Comparison of ENCODE assay signal across 23 cellular contexts in the genomic region with DNA sequence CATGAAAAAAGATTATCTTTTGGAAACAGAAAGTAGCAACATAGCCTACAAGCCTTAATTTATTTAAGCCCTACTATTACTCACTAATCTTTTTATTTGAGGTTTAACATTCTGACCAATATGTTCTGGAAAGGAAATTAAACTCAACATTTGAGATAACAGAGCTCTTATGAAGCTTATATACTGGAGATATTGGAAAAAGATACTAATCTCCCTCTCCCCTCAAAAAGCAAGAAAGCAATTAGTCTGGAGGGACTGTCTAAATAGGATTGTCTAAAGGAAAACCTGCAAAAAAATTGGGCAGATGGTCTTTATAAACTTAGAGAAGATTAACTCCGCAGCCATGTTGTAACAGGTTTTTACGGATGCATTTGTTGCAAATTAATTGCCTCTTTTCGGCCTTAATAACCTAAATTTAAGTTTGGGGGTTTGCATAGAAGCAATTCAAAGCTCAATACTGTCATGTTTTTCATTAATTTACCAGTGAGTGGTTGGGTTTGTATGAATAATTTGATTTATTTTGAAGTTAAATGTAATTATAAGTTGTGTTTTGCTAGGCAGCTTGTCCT.
"Had no signal": no experiment of that assay in that cellular context is flagged by ENCODE, and none has a peak within 500 bp of the region (broad histone marks: within the 10 kb centered on the region; RNA-seq: fewer than 3 reads in every experiment).

No MANE protein-coding gene starts in this region.

- H3K9me3 Mint-ChIP-seq: natural killer cell treated with Interleukin-12 subunit alpha and Interleukin-12 subunit beta and Interleukin-15 and Interleukin-18, amount 100 ng/mL, for 72 hours; neural progenitor cell had no signal

- H3K36me3 Mint-ChIP-seq: neural progenitor cell had no signal

- H3K27ac Mint-ChIP-seq: natural killer cell treated with Interleukin-12 subunit alpha and Interleukin-12 subunit beta and Interleukin-15 and Interleukin-18, amount 100 ng/mL, for 72 hours; neural progenitor cell; progenitor cell of endocrine pancreas had no signal

- ATAC-seq: left colon; left ventricle myocardium superior; natural killer cell treated with Interleukin-12 subunit alpha and Interleukin-12 subunit beta and Interleukin-15 and Interleukin-18, amount 100 ng/mL, for 72 hours; pancreas; right cardiac atrium had no signal

- H3K4me1 ChIP-seq: pancreas, stomach, transverse colon had no signal

- FAIRE-seq: pancreas, small intestine had no signal

- DNase-seq: dorsolateral prefrontal cortex; effector CD8-positive, alpha-beta T cell; foreskin melanocyte; head of caudate nucleus; hippocampal formation; left colon; left ventricle myocardium superior; mesenchymal stem cell; midbrain; nucleus accumbens; pancreas; right cardiac atrium; small intestine; stimulated activated CD4-positive, alpha-beta T cell treated with anti-CD3 and anti-CD28 coated beads, Interleukin-12 subunit alpha, Interleukin-12 subunit beta, amount 100 ng/mL, for 4 hours; stimulated activated naive CD4-positive, alpha-beta T cell; stomach; substantia nigra; transverse colon had no signal

- H3K27me3 ChIP-seq: dorsolateral prefrontal cortex, neural progenitor cell, pancreas, stomach, transverse colon had no signal

- H3K9me3 ChIP-seq: pancreas, stomach, thoracic aorta, transverse colon had no signal

- H3K27ac ChIP-seq: dorsolateral prefrontal cortex, neural progenitor cell, pancreas, stomach, thoracic aorta, transverse colon had no signal

- H3K4me3 ChIP-seq: dorsolateral prefrontal cortex, lung, neural progenitor cell, pancreas, stomach, thoracic aorta, transverse colon had no signal

- H3K4me3 Mint-ChIP-seq: natural killer cell treated with Interleukin-12 subunit alpha and Interleukin-12 subunit beta and Interleukin-15 and Interleukin-18, amount 100 ng/mL, for 72 hours; neural progenitor cell had no signal

- H3K27me3 Mint-ChIP-seq: natural killer cell treated with Interleukin-12 subunit alpha and Interleukin-12 subunit beta and Interleukin-15 and Interleukin-18, amount 100 ng/mL, for 72 hours; progenitor cell of endocrine pancreas had no signal

- H3K36me3 ChIP-seq: neural progenitor cell, pancreas, stomach, thoracic aorta, transverse colon had no signal
